In the genomic region with DNA sequence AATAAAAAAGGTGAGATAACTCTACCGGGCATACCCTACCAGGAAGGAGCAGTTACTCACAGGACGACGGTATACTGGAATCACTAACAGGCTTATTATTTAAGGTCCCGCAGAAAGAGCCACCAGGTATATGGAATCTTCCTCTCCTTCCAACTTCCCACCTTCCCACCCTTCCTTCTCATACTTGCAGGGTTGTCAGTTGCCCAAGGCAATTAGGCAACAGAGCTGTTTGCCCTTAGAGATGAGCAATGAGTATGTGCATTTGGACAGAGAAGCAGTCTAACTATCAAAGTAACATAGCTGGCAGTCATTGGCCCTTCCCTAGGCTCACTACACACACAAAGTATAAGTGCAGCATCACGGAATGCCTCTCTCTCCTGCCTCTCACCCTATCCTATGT, we compare ENCODE assay signal across 19 cellular contexts. TPM values are rescaled to one million over a fixed set of nuclear protein-coding genes. Genes with fewer than 3 reads are reported as not detected.
"Had no signal": no experiment of that assay in that cellular context is flagged by ENCODE, and none has a peak within 500 bp of the region (broad histone marks: within the 10 kb centered on the region; RNA-seq: fewer than 3 reads in every experiment).

No MANE protein-coding gene starts in this region.

- H3K4me1 Mint-ChIP-seq: activated naive CD4-positive, alpha-beta T cell treated with anti-CD3 and anti-CD28 coated beads, Interleukin-2, amount 50 U/mL, for 24 hours; natural killer cell; stimulated activated naive B cell treated with anti-CD40 and anti-IgM and Interleukin-4, amounts not matched to agents 10 μg/mL and 1 μg/mL and 100 μg/mL, for 72 hours had no signal

- H2AFZ ChIP-seq: hepatocyte had no signal

- H3K4me3 Mint-ChIP-seq: activated naive CD4-positive, alpha-beta T cell treated with anti-CD3 and anti-CD28 coated beads, Interleukin-2, amount 50 U/mL, for 24 hours; activated T-cell treated with anti-CD3 and anti-CD28 coated beads, Interleukin-2, amount 50 U/mL, for 72 hours; dendritic cell treated with granulocyte-macrophage colony-stimulating factor and Interleukin-4, amounts not matched to agents 40 ng/mL and 50 ng/mL, for 4 days; natural killer cell; stimulated activated naive B cell treated with anti-CD40 and anti-IgM and Interleukin-4, amounts not matched to agents 10 μg/mL and 1 μg/mL and 100 μg/mL, for 72 hours had no signal

- H3K36me3 Mint-ChIP-seq: activated naive CD4-positive, alpha-beta T cell treated with anti-CD3 and anti-CD28 coated beads, Interleukin-2, amount 50 U/mL, for 24 hours; natural killer cell had no signal

- H3K27me3 ChIP-seq: ascending aorta, esophagus squamous epithelium, hepatocyte, pancreas, right lobe of liver had no signal

- H3K79me2 ChIP-seq: hepatocyte had no signal

- DNase-seq: activated CD4-positive, alpha-beta T cell treated with anti-CD3 and anti-CD28 coated beads, Interleukin-2, amount 50 U/mL, for 4 hours; activated effector memory CD4-positive, alpha-beta T cell treated with anti-CD3 and anti-CD28 coated beads, Interleukin-2, amount 50 U/mL, for 16 hours; activated T-cell treated with anti-CD3 and anti-CD28 coated beads, Interleukin-2, amount 50 U/mL, for 72 hours; effector CD8-positive, alpha-beta T cell; esophagus squamous epithelium; lower lobe of right lung; natural killer cell; pancreas; right lobe of liver; small intestine; stimulated activated CD4-positive, alpha-beta T cell treated with anti-CD3 and anti-CD28 coated beads, Interleukin-4, amount 100 ng/mL, for 4 hours; stimulated activated naive B cell treated with anti-CD40 and anti-IgM and Interleukin-4, amounts not matched to agents 10 μg/mL and 1 μg/mL and 100 μg/mL, for 72 hours had no signal

- ATAC-seq: activated T-cell treated with anti-CD3 and anti-CD28 coated beads, Interleukin-2, amount 50 U/mL, for 72 hours; lower lobe of right lung; natural killer cell; right lobe of liver; stimulated activated naive B cell treated with anti-CD40 and anti-IgM and Interleukin-4, amounts not matched to agents 10 μg/mL and 1 μg/mL and 100 μg/mL, for 72 hours had no signal

- H3K4me3 ChIP-seq: ascending aorta, esophagus squamous epithelium, hepatocyte, lower lobe of right lung, pancreas, right lobe of liver had no signal

- H3K27ac Mint-ChIP-seq: activated naive CD4-positive, alpha-beta T cell treated with anti-CD3 and anti-CD28 coated beads, Interleukin-2, amount 50 U/mL, for 24 hours; activated T-cell treated with anti-CD3 and anti-CD28 coated beads, Interleukin-2, amount 50 U/mL, for 72 hours; dendritic cell treated with granulocyte-macrophage colony-stimulating factor and Interleukin-4, amounts not matched to agents 40 ng/mL and 50 ng/mL, for 4 days; natural killer cell; stimulated activated naive B cell treated with anti-CD40 and anti-IgM and Interleukin-4, amounts not matched to agents 10 μg/mL and 1 μg/mL and 100 μg/mL, for 72 hours had no signal

- H3K4me2 ChIP-seq: hepatocyte had no signal

- H3K27ac ChIP-seq: ascending aorta, esophagus squamous epithelium, hepatocyte, lower lobe of right lung, right lobe of liver had no signal

- H3K4me1 ChIP-seq: ascending aorta, lower lobe of right lung, right lobe of liver had no signal

- H3K9me3 ChIP-seq: ascending aorta, esophagus squamous epithelium, lower lobe of right lung, pancreas, right lobe of liver had no signal

- H3K9me3 Mint-ChIP-seq: activated naive CD4-positive, alpha-beta T cell treated with anti-CD3 and anti-CD28 coated beads, Interleukin-2, amount 50 U/mL, for 24 hours; dendritic cell treated with granulocyte-macrophage colony-stimulating factor and Interleukin-4, amounts not matched to agents 40 ng/mL and 50 ng/mL, for 4 days; natural killer cell had no signal

- H3K36me3 ChIP-seq: ascending aorta, esophagus squamous epithelium, lower lobe of right lung, pancreas, right lobe of liver had no signal

- H3K27me3 Mint-ChIP-seq: dendritic cell treated with granulocyte-macrophage colony-stimulating factor and Interleukin-4, amounts not matched to agents 40 ng/mL and 50 ng/mL, for 4 days had no signal

- FAIRE-seq: islet of Langerhans, pancreas, small intestine had no signal

RNA-seq across cellular contexts. Expression of a gene that starts 32.1 kb away (rescaled TPM):
- total RNA-seq: activated CD8-positive, alpha-beta memory T cell treated with anti-CD3 and anti-CD28 coated beads for 36 hours; ascending aorta; natural killer cell; T-helper 2 cell treated with Interferon-gamma antibody and Interleukin-4, amounts not matched to agents 100 ng/mL and 5 ng/mL, for 36 hours had no signal
